8 cellular contexts compared by ENCODE assay signal in genomic region chr1:78004719-78005346, GRCh38. TPM values are rescaled to one million over a fixed set of nuclear protein-coding genes. Genes with fewer than 3 reads are reported as not detected.
DNase-seq lines count a peak whose midpoint lies in the region; ATAC-seq, FAIRE-seq and TF ChIP-seq lines count a peak whose summit lies in the region.

DNAJB4 (plus strand) TSS chr1:78004939; CDS start chr1:78005111, 172 bp downstream.

- no peaks in the 10 kb centered on the region for H3K9me3 ChIP-seq in thymus (ENCODE audit: control insufficient read depth)

- H3K9me3 Mint-ChIP-seq in neural crest cell, result no peaks in the 10 kb centered on the region

- H3K4me1 ChIP-seq in thymus (ENCODE audit: control insufficient read depth, insufficient read depth, low read length), result no peaks in the 10 kb centered on the region

- peaks cover 2% of the 10 kb centered on the region for H3K27me3 Mint-ChIP-seq in neural crest cell (ENCODE audit: low read depth)

- peaks cover 40% of the 10 kb centered on the region for H3K4me1 Mint-ChIP-seq in neural crest cell

- ATAC-seq in GM19397 (IDR thresholded peaks at IDR 0.05; ENCODE audit: unreplicated experiment) (peak; percentile 98), HG03558 (IDR thresholded peaks at IDR 0.05; ENCODE audit: extremely low read depth, unreplicated experiment) (peak; percentile 98)

- under 1% methylated on average over 12 of the region's 12 CpGs for WGBS in thymus

- H3K27me3 ChIP-seq in thymus (ENCODE audit: control insufficient read depth, insufficient read depth), result no peaks in the 10 kb centered on the region

- peak within 1 kb of the TSS; percentile 75 for H3K4me3 Mint-ChIP-seq in neural crest cell

- FAIRE-seq in RCC 7860 (lab: Jason Lieb, UNC) (peak; percentile 95), frontal cortex (lab: Jason Lieb, UNC) (peak; percentile 49)

- peak within 1 kb of the TSS; percentile 96 for H3K27ac Mint-ChIP-seq in neural crest cell (ENCODE audit: unreplicated experiment)

- H3K36me3 ChIP-seq in thymus (ENCODE audit: control insufficient read depth, insufficient read depth), result no peaks in the 10 kb centered on the region

- H3K27ac ChIP-seq in thymus (ENCODE audit: low read depth), result peak within 1 kb of the TSS; percentile 85

- no peak for TF ChIP-seq CTCF in neural crest cell (conservative IDR thresholded peaks at IDR 0.05)

- H3K4me3 ChIP-seq in thymus (ENCODE audit: low read length), result peak within 1 kb of the TSS; percentile 57

- H3K36me3 Mint-ChIP-seq in neural crest cell (ENCODE audit: low read depth), result no peaks in the 10 kb centered on the region

- peak; percentile 95 for DNase-seq in CD1c-positive myeloid dendritic cell (ENCODE audit: extremely low spot score)
- peak; percentile 98 for DNase-seq in RCC 7860 (ENCODE audit: low spot score)
- DNase-seq in activated naive CD4-positive, alpha-beta T cell treated with anti-CD3 and anti-CD28 coated beads, Interleukin-2, amount 50 U/mL, for 16 hours, result peak; percentile 56
- DNase-seq in frontal cortex (ENCODE audit: low spot score in 2 of 2), result peak; percentile 52 to 57
- DNase-seq in neural crest cell (ENCODE audit: low read depth, low spot score), result peak; percentile 20

RNA-seq across cellular contexts. Expression of gene DNAJB4, which starts in this region (rescaled TPM):
- 30.6 TPM for total RNA-seq in frontal cortex
- total RNA-seq in neural crest cell, result 17.3 and 23.2 TPM in 2 replicates
- 16.1 TPM for polyA plus RNA-seq in thymus

Comparison
In these comparisons a context has a peak if more than half of its experiments do, and no peak if none do; other contexts are left out.
1. Peak in every context shown above with its lines: DNase-seq, ATAC-seq, H3K4me3 ChIP-seq and H3K27ac ChIP-seq.
2. DNase-seq: peak in every context shown above with its lines; median percentile 98 in RCC 7860; 95 in CD1c-positive myeloid dendritic cell; 56 in activated naive CD4-positive, alpha-beta T cell treated with anti-CD3 and anti-CD28 coated beads, Interleukin-2, amount 50 U/mL, for 16 hours; 54 in frontal cortex; 20 in neural crest cell.